In the genomic region with DNA sequence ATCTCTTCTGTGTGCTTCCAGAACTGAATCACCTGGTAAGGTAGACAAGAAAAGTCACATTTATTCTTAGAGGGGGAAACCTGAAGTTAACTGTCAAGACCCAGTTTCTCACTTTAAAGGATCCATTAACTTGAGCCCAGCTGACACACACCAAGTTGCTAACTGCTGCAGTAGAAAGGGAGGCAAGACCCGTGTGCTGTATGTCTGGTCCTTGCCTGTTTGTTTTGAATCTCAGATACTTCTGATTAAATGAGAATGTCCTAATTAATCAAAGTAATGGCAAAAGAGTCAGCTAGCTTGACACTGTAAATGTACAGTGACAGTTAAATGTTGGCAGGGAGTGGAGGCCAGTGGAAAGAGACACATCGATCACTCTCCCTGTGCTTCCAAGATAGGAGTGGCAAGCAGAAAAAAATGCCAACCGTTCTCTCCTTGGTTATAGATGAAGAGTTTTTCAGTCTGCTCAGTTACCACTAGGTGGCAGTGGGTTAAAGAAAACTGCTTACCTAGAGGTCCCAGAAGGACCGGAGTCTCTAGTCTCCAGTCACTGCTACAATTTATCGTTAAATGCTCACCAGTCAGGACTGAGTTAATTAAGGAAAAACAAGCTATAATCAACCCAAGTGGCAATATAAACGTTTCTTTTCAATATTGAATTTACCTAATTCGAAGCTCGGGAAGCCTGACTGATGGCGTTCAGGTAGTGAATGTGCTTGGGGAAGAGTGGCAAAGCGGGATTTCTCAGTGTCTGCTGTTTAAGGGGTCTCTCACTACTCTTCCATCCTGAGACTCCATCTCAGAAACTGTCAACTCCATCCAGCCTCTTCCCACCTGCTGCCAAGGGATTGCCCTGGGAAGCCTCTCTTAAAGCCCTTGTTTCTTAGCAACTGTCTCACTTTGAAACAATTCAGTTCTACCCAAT, we compare ENCODE assay signal across 8 cellular contexts. TPM values are rescaled to one million over a fixed set of nuclear protein-coding genes. Genes with fewer than 3 reads are reported as not detected.
DNase-seq lines count a peak whose midpoint lies in the region; ATAC-seq and TF ChIP-seq lines count a peak whose summit lies in the region.

No MANE protein-coding gene starts in this region.

- H3K27ac ChIP-seq in PC-3 (ENCODE audit: low read length): no peak overlapping the region
- no peak overlapping the region for H3K27ac ChIP-seq in left lung
- no peak overlapping the region for H3K27ac ChIP-seq in tibial nerve

- H3K4me3 Mint-ChIP-seq in chondrocyte (ENCODE audit: unreplicated experiment): no peak overlapping the region

- H3K4me2 ChIP-seq in PC-3 (ENCODE audit: low read length): no peak overlapping the region

- intact Hi-C loops in PC-3 (cut with micrococcal nuclease): loop anchor here (1.0 to 10.0 kb wide), 5 partner anchors 35 to 1373 kb away; no protein-coding TSS in a partner anchor
- intact Hi-C loops in left lung (cut with DNase I): no loop called here

- CTCF ChIA-PET in PC-3 (lab: Charles Lee): no interaction called here

- ATAC-seq in GM21447 (IDR thresholded peaks at IDR 0.05; ENCODE audit: unreplicated experiment) (peak; percentile 81), PC-3 (peak; percentile 98), left lung (peak; percentile 98)

- no TSS peak for BruUV-seq in PC-3 (replicated peaks; lab: Mats Ljungman, UMichigan)

- H3K4me1 ChIP-seq in PC-3 (ENCODE audit: insufficient read depth, low read length) (peaks cover 7% of the 10 kb centered on the region; the same call in 1 of the 2 replicates), left lung (no peaks in the 10 kb centered on the region), tibial nerve (peaks cover 0 to 7% (median 0%) of the 10 kb centered on the region in 4 donors)

- TF ChIP-seq POLR2A in tibial nerve (IDR thresholded peaks at IDR 0.05): no peak

- H3K27ac Mint-ChIP-seq in chondrocyte (ENCODE audit: unreplicated experiment): no peak overlapping the region

- WGBS in tibial nerve, 2 donors: 37 to 40% methylated on average over 10 of the region's 10 CpGs

- no peaks in the 10 kb centered on the region for H3K79me2 ChIP-seq in PC-3 (ENCODE audit: low read length)

- no peak overlapping the region for H3K9ac ChIP-seq in PC-3 (ENCODE audit: low read length)

- H3K9me3 ChIP-seq in PC-3 (ENCODE audit: low read length) (no peaks in the 10 kb centered on the region), left lung (no peaks in the 10 kb centered on the region), tibial nerve (no peaks in the 10 kb centered on the region)

- no peak overlapping the region for H2AFZ ChIP-seq in PC-3 (ENCODE audit: low read length)

- H3K9me2 ChIP-seq in PC-3 (replicated peaks; ENCODE audit: low read length): no peaks in the 10 kb centered on the region

- H3K36me3 ChIP-seq in PC-3 (ENCODE audit: low read depth, low read length) (no peaks in the 10 kb centered on the region; the same call in 1 of the 2 replicates), left lung (peaks cover 0 to 18% of the 10 kb centered on the region in 2 donors), tibial nerve (peaks cover 0 to 31% (median 0%) of the 10 kb centered on the region in 3 donors)

- H3K36me3 Mint-ChIP-seq in chondrocyte (ENCODE audit: low read depth): no peaks in the 10 kb centered on the region

- DNase-seq in activated CD4-positive, alpha-beta T cell treated with anti-CD3 and anti-CD28 coated beads for 4 hours: peak; percentile 9 to 27
- no peak for DNase-seq in activated CD4-positive, alpha-beta T cell treated with anti-CD3 and anti-CD28 coated beads, Interleukin-2, amount 50 U/mL, for 4 hours
- DNase-seq in KG1 (lab: John Stamatoyannopoulos, UW): peak; percentile 5
- DNase-seq in PC-3: peak; percentile 86
- DNase-seq in chondrocyte (ENCODE audit: low spot score): no peak
- no peak for DNase-seq in left lung
- no peak for DNase-seq in tibial nerve (ENCODE audit: low spot score in 2 of 2)

- POLR2A ChIA-PET in PC-3 (lab: Charles Lee; ENCODE audit: unreplicated experiment): no interaction called here

- no peak for TF ChIP-seq EP300 in tibial nerve (IDR thresholded peaks at IDR 0.05)

- H3K27me3 ChIP-seq in PC-3 (ENCODE audit: low read length) (no peaks in the 10 kb centered on the region), left lung (no peaks in the 10 kb centered on the region), tibial nerve (no peaks in the 10 kb centered on the region)

- no peaks in the 10 kb centered on the region for H3K27me3 Mint-ChIP-seq in chondrocyte (ENCODE audit: low read depth)

- no peak overlapping the region for H3K4me3 ChIP-seq in PC-3 (ENCODE audit: low read length)
- H3K4me3 ChIP-seq in left lung: no peak overlapping the region
- H3K4me3 ChIP-seq in tibial nerve: no peak overlapping the region

- H3K9me3 Mint-ChIP-seq in chondrocyte (ENCODE audit: low read depth): no peaks in the 10 kb centered on the region

- no peaks in the 10 kb centered on the region for H4K20me1 ChIP-seq in PC-3 (ENCODE audit: low read length)

- H3K4me1 Mint-ChIP-seq in chondrocyte (ENCODE audit: low read depth): no peaks in the 10 kb centered on the region

- H3F3A ChIP-seq in PC-3 (ENCODE audit: low read length, unreplicated experiment): no peaks in the 10 kb centered on the region

- peak; percentile 98 for TF ChIP-seq CTCF in PC-3 (conservative IDR thresholded peaks at IDR 0.05; ENCODE audit: low read depth, low read length)
- TF ChIP-seq CTCF in chondrocyte (IDR thresholded peaks at IDR 0.05): peak; percentile 93
- TF ChIP-seq CTCF in left lung (IDR thresholded peaks at IDR 0.05): peak; percentile 72 to 73
- peak; percentile 57 to 76 (median 69) for TF ChIP-seq CTCF in tibial nerve (IDR thresholded peaks at IDR 0.05)

RNA-seq across cellular contexts. Expression of a gene that starts 18.4 kb away (rescaled TPM):
- total RNA-seq in PC-3 (2014; rRNA removed): 5.0 and 5.1 TPM in 2 replicates
- 9.9 to 10.6 TPM (median 10.0 TPM) in 3 replicates for total RNA-seq in chondrocyte
- total RNA-seq in left lung: 1 to 10 TPM; 3.0 to 3.2 TPM
- 1 to 10 TPM; 2.1 to 4.2 (median 3.6) TPM for total RNA-seq in tibial nerve

RNA-seq across cellular contexts. Expression of a gene that starts 30.7 kb away (rescaled TPM):
- total RNA-seq in PC-3 (2014; rRNA removed) (45.1 and 45.3 TPM in 2 replicates), chondrocyte (7.0 to 10.1 TPM (median 9.2 TPM) in 3 replicates), left lung (1 to 10 TPM; 8.8 to 9.4 TPM), tibial nerve (10 to 100 TPM in 2 of 4 donors, 1 to 10 TPM in 2; 4.9 to 11.5 (median 9.2) TPM)

Comparison
In these comparisons a context has a peak if more than half of its experiments do, and no peak if none do; other contexts are left out.
1. DNase-seq: peak in activated CD4-positive, alpha-beta T cell treated with anti-CD3 and anti-CD28 coated beads for 4 hours (2 of 2), KG1 (single experiment) and PC-3 (single experiment); none in activated CD4-positive, alpha-beta T cell treated with anti-CD3 and anti-CD28 coated beads, Interleukin-2, amount 50 U/mL, for 4 hours (0 of 2), chondrocyte (single experiment), left lung (0 of 2) and tibial nerve (0 of 2).
2. Peak in every context shown above with its lines, with median percentiles within 50 percentile points of each other: ATAC-seq and CTCF ChIP-seq.